ENCODE assay signal across 6 cellular contexts in the genomic region with DNA sequence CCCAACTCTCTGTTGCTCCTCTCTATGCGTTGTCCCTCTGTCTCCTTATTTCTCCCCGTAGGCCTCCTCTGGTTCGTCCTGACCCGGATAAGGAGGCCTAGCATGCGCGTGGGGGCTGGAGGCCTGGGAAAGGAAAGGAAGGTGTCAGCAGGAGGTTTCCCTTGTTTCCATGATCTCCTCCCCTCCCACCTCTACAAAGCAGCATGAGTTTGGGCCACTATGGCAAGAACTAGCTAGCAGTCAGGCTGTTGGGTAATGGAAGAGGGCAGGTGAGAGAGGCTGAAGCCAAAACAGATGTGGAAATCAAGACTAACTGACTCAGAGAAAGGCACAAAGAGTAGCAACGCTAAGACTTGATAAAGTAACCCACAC. TPM values are rescaled to one million over a fixed set of nuclear protein-coding genes. Genes with fewer than 3 reads are reported as not detected.
DNase-seq lines count a peak whose midpoint lies in the region; ATAC-seq, FAIRE-seq and TF ChIP-seq lines count a peak whose summit lies in the region.

No MANE protein-coding gene starts in this region.

- no peaks in the 10 kb centered on the region for H3K36me3 Mint-ChIP-seq in neural crest cell (ENCODE audit: low read depth)

- peak overlapping the region; percentile 88 for H3K4me3 Mint-ChIP-seq in neural crest cell

- in situ Hi-C loops in KBM-7 (cut with MboI; ENCODE audit: low pct_unique_long_range_greater_than_20kb, low sequenced_read_pairs) = no loop called here

- peaks cover 3% of the 10 kb centered on the region for H3K27me3 Mint-ChIP-seq in neural crest cell (ENCODE audit: low read depth)

- no peak for FAIRE-seq in bronchial epithelial cell (lab: Jason Lieb, UNC)

- ATAC-seq in HG02642 (IDR thresholded peaks at IDR 0.05; ENCODE audit: poor library complexity, unreplicated experiment) (peak; percentile 4), HG03039 (IDR thresholded peaks at IDR 0.05; ENCODE audit: unreplicated experiment) (no peak), HG02840 (IDR thresholded peaks at IDR 0.05; ENCODE audit: low FRiP score, unreplicated experiment) (no peak)

- DNase-seq in bronchial epithelial cell (ENCODE audit: low read depth) = peak; percentile 62
- DNase-seq in neural crest cell (ENCODE audit: low read depth, low spot score) = no peak
- DNase-seq in KBM-7 = no peak

- H3K36me3 ChIP-seq in bronchial epithelial cell (ENCODE audit: control insufficient read depth, insufficient read depth, low read length) = no peaks in the 10 kb centered on the region

- peaks cover 2% of the 10 kb centered on the region for H3K27me3 ChIP-seq in bronchial epithelial cell (ENCODE audit: control insufficient read depth, insufficient read depth, low read length)

- H3K4me1 Mint-ChIP-seq in neural crest cell = peaks cover 38% of the 10 kb centered on the region

- no peak overlapping the region for H3K27ac Mint-ChIP-seq in neural crest cell (ENCODE audit: unreplicated experiment)

- no peaks in the 10 kb centered on the region for H3K9me3 Mint-ChIP-seq in neural crest cell

- TF ChIP-seq CTCF in bronchial epithelial cell (IDR thresholded peaks at IDR 0.05; ENCODE audit: insufficient read depth, low read length, severe bottlenecking) (no peak), neural crest cell (conservative IDR thresholded peaks at IDR 0.05) (no peak)

- H3K4me3 ChIP-seq in bronchial epithelial cell (ENCODE audit: low read depth, low read length) = peak overlapping the region; percentile 63

RNA-seq across cellular contexts. Expression of gene SEMA6C, which starts 0.7 kb away (rescaled TPM):
- 0.38 and 0.53 TPM in 2 replicates for total RNA-seq in bronchial epithelial cell
- 30.7 and 33.7 TPM in 2 replicates for total RNA-seq in neural crest cell

RNA-seq across cellular contexts. Expression of gene TNFAIP8L2, which starts 9.3 kb away (rescaled TPM):
- total RNA-seq in bronchial epithelial cell (not detected in 2 replicates), neural crest cell (not detected in 2 replicates)

RNA-seq across cellular contexts. Expression of gene LYSMD1, which starts 18.6 kb away (rescaled TPM):
- 5.0 and 8.6 TPM in 2 replicates for total RNA-seq in bronchial epithelial cell
- total RNA-seq in neural crest cell = 11.2 and 11.9 TPM in 2 replicates

RNA-seq across cellular contexts. Expression of gene SCNM1, which starts 18.8 kb away (rescaled TPM):
- total RNA-seq in bronchial epithelial cell (19.7 and 34.9 TPM in 2 replicates), neural crest cell (48.7 and 57.1 TPM in 2 replicates)

RNA-seq across cellular contexts. Expression of gene TMOD4, which starts 28.7 kb away (rescaled TPM):
- total RNA-seq in bronchial epithelial cell = not detected in 2 replicates
- total RNA-seq in neural crest cell = 1.6 and 2.7 TPM in 2 replicates

Comparison
In these comparisons a context has a peak if more than half of its experiments do, and no peak if none do; other contexts are left out.
1. RNA of gene SEMA6C, which starts 0.7 kb away (total RNA-seq): 30.7 to 33.7 TPM in neural crest cell; 0.38 to 0.53 TPM in bronchial epithelial cell; every median in the first group is over 10 times any median in the second.